In genomic region chr7:4745265-4745919, GRCh38 we compare ENCODE assay signal across 8 cellular contexts. TPM values are rescaled to one million over a fixed set of nuclear protein-coding genes. Genes with fewer than 3 reads are reported as not detected.
DNase-seq lines count a peak whose midpoint lies in the region; ATAC-seq and TF ChIP-seq lines count a peak whose summit lies in the region.

No MANE protein-coding gene starts in this region.

- H3K36me3 ChIP-seq in KMS-11 (ENCODE audit: insufficient read depth) = peaks cover 6% of the 10 kb centered on the region
- peaks cover 12 to 70% of the 10 kb centered on the region in 2 donors for H3K36me3 ChIP-seq in neuronal stem cell (replicated peaks in 1 of 2; ENCODE audit: control insufficient read depth in 2 of 2, insufficient read depth in 2 of 2, low read length in 2 of 2)

- no peak overlapping the region for H4K8ac ChIP-seq in neuronal stem cell (ENCODE audit: low read depth, low read length)

- H2BK15ac ChIP-seq in neuronal stem cell (ENCODE audit: low read length) = no peak overlapping the region

- no peaks in the 10 kb centered on the region for H3K9me3 Mint-ChIP-seq in activated CD4-positive, alpha-beta T cell treated with anti-CD3 and anti-CD28 coated beads for 36 hours (ENCODE audit: low read depth)

- H3K18ac ChIP-seq in neuronal stem cell (ENCODE audit: low read length) = peak overlapping the region; percentile 39

- peaks cover 73% of the 10 kb centered on the region for H3K4me1 Mint-ChIP-seq in activated CD4-positive, alpha-beta T cell treated with anti-CD3 and anti-CD28 coated beads for 36 hours

- ATAC-seq in activated CD4-positive, alpha-beta T cell treated with anti-CD3 and anti-CD28 coated beads for 36 hours = peak; percentile 9

- H2BK5ac ChIP-seq in neuronal stem cell (ENCODE audit: low read length) = no peak overlapping the region

- H3K79me1 ChIP-seq in neuronal stem cell (ENCODE audit: low read depth, low read length) = peaks cover 9% of the 10 kb centered on the region

- no peak overlapping the region for H2BK120ac ChIP-seq in neuronal stem cell (ENCODE audit: low read depth, low read length)

- H4K20me1 ChIP-seq in KMS-11 (ENCODE audit: insufficient read depth) = no peaks in the 10 kb centered on the region

- H3K27ac Mint-ChIP-seq in activated CD4-positive, alpha-beta T cell treated with anti-CD3 and anti-CD28 coated beads for 36 hours = peak overlapping the region; percentile 91

- no peak overlapping the region for H3K14ac ChIP-seq in neuronal stem cell (ENCODE audit: low read length)

- POLR2A ChIA-PET in activated CD4-positive, alpha-beta T cell treated with anti-CD3 and anti-CD28 coated beads for 36 hours (lab: Charles Lee) = interaction anchor here (0.6 to 1.4 kb wide), 4 partner anchors 17 to 104 kb away, joined by 4 to 9 read pairs (median 4); no protein-coding TSS in a partner anchor

- H3K4me2 ChIP-seq in KMS-11 = peak overlapping the region; percentile 98
- H3K4me2 ChIP-seq in neuronal stem cell (ENCODE audit: insufficient read depth, low read length, poor library complexity, severe bottlenecking) = peak overlapping the region; percentile 14

- no peak overlapping the region for H3K4ac ChIP-seq in neuronal stem cell (ENCODE audit: low read length)

- no peaks in the 10 kb centered on the region for H3K27me3 Mint-ChIP-seq in activated CD4-positive, alpha-beta T cell treated with anti-CD3 and anti-CD28 coated beads for 36 hours

- H3K9ac ChIP-seq in KMS-11 = peak overlapping the region; percentile 44
- no peak overlapping the region for H3K9ac ChIP-seq in neuronal stem cell (ENCODE audit: low read depth, low read length, poor library complexity)

- no peaks in the 10 kb centered on the region for H3K9me3 ChIP-seq in neuronal stem cell (replicated peaks in 1 of 2; ENCODE audit: control insufficient read depth in 2 of 2, insufficient read depth in 1 of 2, low read depth in 1 of 2, low read length in 2 of 2)

- H3K27me3 ChIP-seq in KMS-11 (ENCODE audit: insufficient read depth, low read depth) (no peaks in the 10 kb centered on the region), neuronal stem cell (ENCODE audit: control insufficient read depth in 3 of 3, insufficient read depth in 3 of 3, low read depth in 1 of 3, low read length in 3 of 3) (no peaks in the 10 kb centered on the region)

- TF ChIP-seq CTCF in KMS-11 (conservative IDR thresholded peaks at IDR 0.05; ENCODE audit: low read depth, low read length) (no peak), choroid plexus epithelial cell (conservative IDR thresholded peaks at IDR 0.05; ENCODE audit: low read depth, low read length) (no peak)

- intact Hi-C loops in activated CD4-positive, alpha-beta T cell treated with anti-CD3 and anti-CD28 coated beads for 36 hours (cut with DNase I, micrococcal nuclease) = loop anchor here (1.0 to 5.0 kb wide), 5 partner anchors 30 to 103 kb away; partner anchors contain the start of genes AP5Z1 (in 1 of the 2) and FOXK1 (in 1 of the 2)

- H3K27ac ChIP-seq in KMS-11 (peak overlapping the region; percentile 73), neuronal stem cell (replicated peaks; ENCODE audit: low read length) (peak overlapping the region; percentile 87)

- H3K23ac ChIP-seq in neuronal stem cell (ENCODE audit: low read depth, low read length, poor library complexity) = no peak overlapping the region

- peak overlapping the region; percentile 68 for H3K4me3 Mint-ChIP-seq in activated CD4-positive, alpha-beta T cell treated with anti-CD3 and anti-CD28 coated beads for 36 hours

- no CpG with 5 or more reads among the region's 18 CpGs for WGBS in neuronal stem cell (ENCODE audit: extremely low coverage in 2 of 2, insufficient read length in 2 of 2, insufficient replicate concordance in 1 of 2), 2 donors

- H2AK5ac ChIP-seq in neuronal stem cell (ENCODE audit: low read depth, low read length) = no peak overlapping the region

- no peak overlapping the region for H4K91ac ChIP-seq in neuronal stem cell (ENCODE audit: low read depth, low read length, poor library complexity)

- H2BK12ac ChIP-seq in neuronal stem cell (ENCODE audit: low read length) = no peak overlapping the region

- CTCF ChIA-PET in activated CD4-positive, alpha-beta T cell treated with anti-CD3 and anti-CD28 coated beads for 36 hours (lab: Charles Lee) = interaction anchor here (1.0 to 1.5 kb wide), 4 partner anchors 10 to 104 kb away, joined by 3 to 5 read pairs (median 4); no protein-coding TSS in a partner anchor

- H3K4me1 ChIP-seq in KMS-11 (ENCODE audit: low read depth, poor library complexity, severe bottlenecking) (peaks cover 54% of the 10 kb centered on the region), neuronal stem cell (ENCODE audit: control insufficient read depth in 2 of 2, insufficient read depth in 1 of 2, low read depth in 1 of 2, low read length in 2 of 2) (peaks cover 8 to 9% of the 10 kb centered on the region in 2 donors)

- no peak for DNase-seq in activated CD4-positive, alpha-beta T cell treated with anti-CD3 and anti-CD28 coated beads for 36 hours
- DNase-seq in activated CD4-positive, alpha-beta T cell treated with anti-CD3 and anti-CD28 coated beads, Interleukin-2, amount 50 U/mL, for 48 hours = no peak
- DNase-seq in choroid plexus epithelial cell (ENCODE audit: low read depth) (no peak), neuronal stem cell (ENCODE audit: low spot score) (no peak), NCI-H2227 treated with DMSO at 0.1 percent for 48 hours (lab: John Stamatoyannopoulos, UW) (no peak), SW 1271 (lab: John Stamatoyannopoulos, UW) (no peak), cerebellum (ENCODE audit: low spot score) (no peak)

- H3K4me3 ChIP-seq in KMS-11 (IDR thresholded peaks at IDR 0.05; ENCODE audit: insufficient read depth, low read depth, low read length) (no peak overlapping the region), choroid plexus epithelial cell (ENCODE audit: low read depth, low read length) (peak overlapping the region; percentile 24), neuronal stem cell (ENCODE audit: low read length in 2 of 2) (no peak overlapping the region)

- H3K79me2 ChIP-seq in KMS-11 (ENCODE audit: insufficient read depth, low read depth) = peaks cover 80% of the 10 kb centered on the region

- peaks cover 50% of the 10 kb centered on the region for H3K36me3 Mint-ChIP-seq in activated CD4-positive, alpha-beta T cell treated with anti-CD3 and anti-CD28 coated beads for 36 hours (ENCODE audit: low read depth)

- H2AFZ ChIP-seq in KMS-11 (ENCODE audit: low read depth) = no peak overlapping the region
- H2AFZ ChIP-seq in neuronal stem cell (ENCODE audit: low read length) = no peak overlapping the region

RNA-seq across cellular contexts. Expression of gene AP5Z1, which starts 30.0 kb away (rescaled TPM):
- total RNA-seq in activated CD4-positive, alpha-beta T cell treated with anti-CD3 and anti-CD28 coated beads for 36 hours = 10 to 100 TPM; 21.0 to 26.4 TPM
- polyA plus RNA-seq in neuronal stem cell (2013, experiment 1 of 2) = 6.0 TPM
- 6.1 TPM for polyA plus RNA-seq in neuronal stem cell (2013, experiment 2 of 2)
- 14.9 TPM for total RNA-seq in cerebellum
